19 cellular contexts compared by ENCODE assay signal in the genomic region with DNA sequence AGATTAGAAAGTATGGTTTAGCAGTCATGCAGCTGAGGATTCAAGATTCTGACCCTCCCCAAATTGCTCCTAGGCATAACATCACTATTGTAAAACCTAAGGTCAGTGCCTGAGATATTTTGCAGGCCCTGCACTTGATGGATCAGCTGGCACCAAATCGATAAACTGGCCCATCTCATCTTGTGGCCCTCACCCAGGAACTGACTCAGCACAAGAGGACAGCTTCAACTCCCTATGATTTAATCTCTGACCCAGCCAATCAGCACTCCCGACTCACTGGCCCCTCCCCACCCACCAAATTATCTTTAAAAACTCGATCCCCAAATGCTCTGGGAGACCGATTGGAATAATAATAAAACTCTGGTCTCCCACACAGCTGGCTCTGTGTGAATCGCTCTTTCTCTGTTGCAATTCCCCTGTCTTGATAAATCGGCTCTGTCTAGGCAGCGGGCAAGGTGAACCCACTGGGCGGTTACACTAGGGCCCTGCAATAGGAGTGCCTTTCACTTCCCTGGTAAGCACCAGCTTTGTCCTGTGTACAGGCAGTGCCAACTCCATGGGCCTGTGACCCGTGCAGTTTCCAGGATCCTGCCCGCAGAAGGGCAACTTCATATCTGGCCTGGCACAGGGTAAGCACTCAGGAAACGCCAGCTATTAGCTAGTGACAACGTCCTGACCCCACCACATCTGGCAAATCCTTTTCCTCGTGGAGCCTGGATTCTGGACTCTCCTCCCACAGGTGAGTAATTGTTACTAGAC. TPM values are rescaled to one million over a fixed set of nuclear protein-coding genes. Genes with fewer than 3 reads are reported as not detected.
A peak's percentile ranks its signal among the peaks of the same experiment; 100 is the strongest.
DNase-seq lines count a peak whose midpoint lies in the region; ATAC-seq and TF ChIP-seq lines count a peak whose summit lies in the region.
"Had no signal": no experiment of that assay in that cellular context is flagged by ENCODE, and none has a peak within 500 bp of the region (broad histone marks: within the 10 kb centered on the region; RNA-seq: fewer than 3 reads in every experiment).

No MANE protein-coding gene starts in this region.

- intact Hi-C loops in activated CD8-positive, alpha-beta T cell treated with anti-CD3 and anti-CD28 coated beads for 36 hours (cut with micrococcal nuclease), result no loop called here

- DNase-seq in T-helper 17 cell (no peak), fibroblast of mammary gland (ENCODE audit: low read depth) (peak; percentile 49), neural progenitor cell (ENCODE audit: low spot score) (no peak), T1000 (lab: John Stamatoyannopoulos, UW) (no peak), NCI-H524 treated with DMSO at 0.1 percent for 48 hours (lab: John Stamatoyannopoulos, UW) (no peak)
- no peak for DNase-seq in activated CD8-positive, alpha-beta T cell treated with anti-CD3 and anti-CD28 coated beads for 36 hours
- DNase-seq: CD4-positive, alpha-beta T cell; Karpas-422; NCI-H1092 treated with DMSO at 0.1 percent for 48 hours; NCI-H1436; NCI-H187 treated with DMSO at 0.1 percent for 48 hours; NCI-H446; NCI-H526 treated with DMSO at 0.1 percent for 48 hours; RPMI8226; SIG-M5 had no signal

- H3K27ac Mint-ChIP-seq in T-helper 17 cell, result peak overlapping the region; percentile 72
- no peak overlapping the region for H3K27ac Mint-ChIP-seq in neural progenitor cell
- H3K27ac Mint-ChIP-seq in activated CD8-positive, alpha-beta T cell treated with anti-CD3 and anti-CD28 coated beads for 36 hours, result no peak overlapping the region
- H3K27ac Mint-ChIP-seq: CD4-positive, alpha-beta T cell had no signal

- peaks cover 7% of the 10 kb centered on the region for H3K4me1 Mint-ChIP-seq in T-helper 17 cell
- H3K4me1 Mint-ChIP-seq in neural progenitor cell, result peaks cover 5% of the 10 kb centered on the region
- no peaks in the 10 kb centered on the region for H3K4me1 Mint-ChIP-seq in activated CD8-positive, alpha-beta T cell treated with anti-CD3 and anti-CD28 coated beads for 36 hours (ENCODE audit: low read depth)

- POLR2A ChIA-PET in activated CD8-positive, alpha-beta T cell treated with anti-CD3 and anti-CD28 coated beads for 36 hours (lab: Charles Lee), result no interaction called here

- H3K36me3 ChIP-seq in BLaER1 (peaks cover under 1% of the 10 kb centered on the region; the same call in 1 of the 2 replicates), neural progenitor cell (no peaks in the 10 kb centered on the region)

- no peak overlapping the region for H3K9ac ChIP-seq in BLaER1
- no peak overlapping the region for H3K9ac ChIP-seq in neural progenitor cell
- H3K9ac ChIP-seq: BLaER1 treated with 17β-estradiol and CSF1 and Interleukin-3, amounts not matched to agents 10 nM and 100 nM had no signal

- H2AFZ ChIP-seq in neural progenitor cell (replicated peaks), result no peak overlapping the region

- peaks cover 17% of the 10 kb centered on the region for H3K9me3 Mint-ChIP-seq in neural progenitor cell
- H3K9me3 Mint-ChIP-seq in activated CD8-positive, alpha-beta T cell treated with anti-CD3 and anti-CD28 coated beads for 36 hours, result no peaks in the 10 kb centered on the region
- H3K9me3 Mint-ChIP-seq: CD4-positive, alpha-beta T cell had no signal

- H3K9me3 ChIP-seq in BLaER1 (peaks cover 34% of the 10 kb centered on the region), T-helper 17 cell (ENCODE audit: control insufficient read depth, low read length, poor library complexity, severe bottlenecking) (no peaks in the 10 kb centered on the region), neural progenitor cell (ENCODE audit: low read depth) (peaks cover 7% of the 10 kb centered on the region)

- H3K36me3 Mint-ChIP-seq in T-helper 17 cell (ENCODE audit: low read depth) (peaks cover 4% of the 10 kb centered on the region), neural progenitor cell (peaks cover 4% of the 10 kb centered on the region)
- no peaks in the 10 kb centered on the region for H3K36me3 Mint-ChIP-seq in activated CD8-positive, alpha-beta T cell treated with anti-CD3 and anti-CD28 coated beads for 36 hours (ENCODE audit: low read depth)

- H3F3A ChIP-seq in neural progenitor cell (ENCODE audit: low read depth), result peaks cover 4% of the 10 kb centered on the region

- no peak overlapping the region for H3K4me2 ChIP-seq in BLaER1
- H3K4me2 ChIP-seq in neural progenitor cell, result no peak overlapping the region

- ATAC-seq in T-helper 17 cell, result no peak
- no peak for ATAC-seq in activated CD8-positive, alpha-beta T cell treated with anti-CD3 and anti-CD28 coated beads for 36 hours

- H3K27me3 ChIP-seq in BLaER1, result no peaks in the 10 kb centered on the region
- no peaks in the 10 kb centered on the region for H3K27me3 ChIP-seq in neural progenitor cell
- H3K27me3 ChIP-seq: BLaER1 treated with 17β-estradiol and CSF1 and Interleukin-3, amounts not matched to agents 10 nM and 100 nM had no signal

- CTCF ChIA-PET in activated CD8-positive, alpha-beta T cell treated with anti-CD3 and anti-CD28 coated beads for 36 hours (lab: Charles Lee), result interaction anchor here (4.1 kb wide), 1 partner anchor 13 kb away, joined by 17 read pairs; no protein-coding TSS in a partner anchor

- 0 out of 2 replicates have a peak overlapping the region, but pooled peaks have one; percentile 33 for H3K27ac ChIP-seq in BLaER1
- no peak overlapping the region for H3K27ac ChIP-seq in neural progenitor cell
- H3K27ac ChIP-seq: SK-N-MC had no signal

- H3K4me3 Mint-ChIP-seq in T-helper 17 cell (no peak overlapping the region), neural progenitor cell (peak overlapping the region; percentile 41)
- no peak overlapping the region for H3K4me3 Mint-ChIP-seq in activated CD8-positive, alpha-beta T cell treated with anti-CD3 and anti-CD28 coated beads for 36 hours
- H3K4me3 Mint-ChIP-seq: CD4-positive, alpha-beta T cell had no signal

- TF ChIP-seq CTCF in fibroblast of mammary gland (conservative IDR thresholded peaks at IDR 0.05; ENCODE audit: control insufficient read depth, insufficient read depth, low read depth, low read length) (no peak), neural progenitor cell (IDR thresholded peaks at IDR 0.05) (no peak)
- no peak for TF ChIP-seq CTCF in activated CD8-positive, alpha-beta T cell treated with anti-CD3 and anti-CD28 coated beads for 36 hours (IDR thresholded peaks at IDR 0.05)

- H3K4me1 ChIP-seq in BLaER1 (peaks cover 31% of the 10 kb centered on the region), neural progenitor cell (no peaks in the 10 kb centered on the region)

- H3K27me3 Mint-ChIP-seq in T-helper 17 cell (no peaks in the 10 kb centered on the region), neural progenitor cell (ENCODE audit: insufficient read depth, low read depth) (peaks cover 5% of the 10 kb centered on the region)
- no peaks in the 10 kb centered on the region for H3K27me3 Mint-ChIP-seq in activated CD8-positive, alpha-beta T cell treated with anti-CD3 and anti-CD28 coated beads for 36 hours

- no peaks in the 10 kb centered on the region for H4K20me1 ChIP-seq in BLaER1
- no peaks in the 10 kb centered on the region for H4K20me1 ChIP-seq in neural progenitor cell (ENCODE audit: low read depth)
- H4K20me1 ChIP-seq: BLaER1 treated with 17β-estradiol and CSF1 and Interleukin-3, amounts not matched to agents 10 nM and 100 nM had no signal

- H3K4me3 ChIP-seq in BLaER1, result no peak overlapping the region
- H3K4me3 ChIP-seq in fibroblast of mammary gland (ENCODE audit: control insufficient read depth, low read depth, low read length), result no peak overlapping the region
- H3K4me3 ChIP-seq in neural progenitor cell, result no peak overlapping the region
- H3K4me3 ChIP-seq: BLaER1 treated with 17β-estradiol and CSF1 and Interleukin-3, amounts not matched to agents 10 nM and 100 nM; SK-N-MC had no signal

- H3K79me2 ChIP-seq in neural progenitor cell (ENCODE audit: low read depth), result no peaks in the 10 kb centered on the region

RNA-seq across cellular contexts. Expression of a gene that starts 28.7 kb away (rescaled TPM):
- under 1 TPM in 1 of 2 donors, not detected in 1; 0.85 TPM for total RNA-seq in T-helper 17 cell
- not detected in 2 replicates for total RNA-seq in neural progenitor cell (ENCODE audit: low replicate concordance)
- total RNA-seq in activated CD8-positive, alpha-beta T cell treated with anti-CD3 and anti-CD28 coated beads for 36 hours, result not detected
- total RNA-seq: CD4-positive, alpha-beta T cell; HT-29 had no signal

RNA-seq across cellular contexts. Expression of a gene that starts 30.8 kb away (rescaled TPM):
- total RNA-seq in T-helper 17 cell, result 1 to 10 TPM; 4.4 to 5.6 TPM
- 1.6 and 2.1 TPM in 2 replicates for total RNA-seq in neural progenitor cell (ENCODE audit: low replicate concordance)
- 1 to 10 TPM; 3.4 to 4.7 TPM for total RNA-seq in activated CD8-positive, alpha-beta T cell treated with anti-CD3 and anti-CD28 coated beads for 36 hours
